ENCODE assay signal across 1 cellular context in the genomic region with DNA sequence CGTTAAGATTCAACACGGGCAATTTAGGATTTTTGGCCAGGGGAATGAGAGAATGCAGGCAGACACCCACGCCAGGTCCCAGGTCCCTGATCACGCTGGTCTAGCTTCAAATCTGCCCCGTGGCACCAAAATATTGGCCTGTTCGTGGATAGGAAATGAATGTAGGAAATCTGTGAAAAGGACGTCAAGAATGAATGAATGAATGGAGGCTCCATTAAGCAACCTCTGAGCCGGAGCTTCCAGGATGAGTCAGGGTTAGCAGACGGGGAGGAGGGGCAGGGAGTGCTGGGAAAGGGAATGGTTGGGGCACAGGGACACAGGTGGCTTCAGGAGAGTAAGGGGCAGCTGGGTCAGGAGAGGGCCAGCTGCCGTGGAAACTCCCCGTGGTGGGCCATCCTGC.
TF ChIP-seq lines count a peak whose summit lies in the region.

No MANE protein-coding gene starts in this region.

TF ChIP-seq in GM23338, 12 proteins besides CTCF, POLR2A, EP300 and RAD21:
- TF ChIP-seq STAT1 (IDR thresholded peaks at IDR 0.05; ENCODE audit: unreplicated experiment) = no peak
- TF ChIP-seq, protein P1, sequence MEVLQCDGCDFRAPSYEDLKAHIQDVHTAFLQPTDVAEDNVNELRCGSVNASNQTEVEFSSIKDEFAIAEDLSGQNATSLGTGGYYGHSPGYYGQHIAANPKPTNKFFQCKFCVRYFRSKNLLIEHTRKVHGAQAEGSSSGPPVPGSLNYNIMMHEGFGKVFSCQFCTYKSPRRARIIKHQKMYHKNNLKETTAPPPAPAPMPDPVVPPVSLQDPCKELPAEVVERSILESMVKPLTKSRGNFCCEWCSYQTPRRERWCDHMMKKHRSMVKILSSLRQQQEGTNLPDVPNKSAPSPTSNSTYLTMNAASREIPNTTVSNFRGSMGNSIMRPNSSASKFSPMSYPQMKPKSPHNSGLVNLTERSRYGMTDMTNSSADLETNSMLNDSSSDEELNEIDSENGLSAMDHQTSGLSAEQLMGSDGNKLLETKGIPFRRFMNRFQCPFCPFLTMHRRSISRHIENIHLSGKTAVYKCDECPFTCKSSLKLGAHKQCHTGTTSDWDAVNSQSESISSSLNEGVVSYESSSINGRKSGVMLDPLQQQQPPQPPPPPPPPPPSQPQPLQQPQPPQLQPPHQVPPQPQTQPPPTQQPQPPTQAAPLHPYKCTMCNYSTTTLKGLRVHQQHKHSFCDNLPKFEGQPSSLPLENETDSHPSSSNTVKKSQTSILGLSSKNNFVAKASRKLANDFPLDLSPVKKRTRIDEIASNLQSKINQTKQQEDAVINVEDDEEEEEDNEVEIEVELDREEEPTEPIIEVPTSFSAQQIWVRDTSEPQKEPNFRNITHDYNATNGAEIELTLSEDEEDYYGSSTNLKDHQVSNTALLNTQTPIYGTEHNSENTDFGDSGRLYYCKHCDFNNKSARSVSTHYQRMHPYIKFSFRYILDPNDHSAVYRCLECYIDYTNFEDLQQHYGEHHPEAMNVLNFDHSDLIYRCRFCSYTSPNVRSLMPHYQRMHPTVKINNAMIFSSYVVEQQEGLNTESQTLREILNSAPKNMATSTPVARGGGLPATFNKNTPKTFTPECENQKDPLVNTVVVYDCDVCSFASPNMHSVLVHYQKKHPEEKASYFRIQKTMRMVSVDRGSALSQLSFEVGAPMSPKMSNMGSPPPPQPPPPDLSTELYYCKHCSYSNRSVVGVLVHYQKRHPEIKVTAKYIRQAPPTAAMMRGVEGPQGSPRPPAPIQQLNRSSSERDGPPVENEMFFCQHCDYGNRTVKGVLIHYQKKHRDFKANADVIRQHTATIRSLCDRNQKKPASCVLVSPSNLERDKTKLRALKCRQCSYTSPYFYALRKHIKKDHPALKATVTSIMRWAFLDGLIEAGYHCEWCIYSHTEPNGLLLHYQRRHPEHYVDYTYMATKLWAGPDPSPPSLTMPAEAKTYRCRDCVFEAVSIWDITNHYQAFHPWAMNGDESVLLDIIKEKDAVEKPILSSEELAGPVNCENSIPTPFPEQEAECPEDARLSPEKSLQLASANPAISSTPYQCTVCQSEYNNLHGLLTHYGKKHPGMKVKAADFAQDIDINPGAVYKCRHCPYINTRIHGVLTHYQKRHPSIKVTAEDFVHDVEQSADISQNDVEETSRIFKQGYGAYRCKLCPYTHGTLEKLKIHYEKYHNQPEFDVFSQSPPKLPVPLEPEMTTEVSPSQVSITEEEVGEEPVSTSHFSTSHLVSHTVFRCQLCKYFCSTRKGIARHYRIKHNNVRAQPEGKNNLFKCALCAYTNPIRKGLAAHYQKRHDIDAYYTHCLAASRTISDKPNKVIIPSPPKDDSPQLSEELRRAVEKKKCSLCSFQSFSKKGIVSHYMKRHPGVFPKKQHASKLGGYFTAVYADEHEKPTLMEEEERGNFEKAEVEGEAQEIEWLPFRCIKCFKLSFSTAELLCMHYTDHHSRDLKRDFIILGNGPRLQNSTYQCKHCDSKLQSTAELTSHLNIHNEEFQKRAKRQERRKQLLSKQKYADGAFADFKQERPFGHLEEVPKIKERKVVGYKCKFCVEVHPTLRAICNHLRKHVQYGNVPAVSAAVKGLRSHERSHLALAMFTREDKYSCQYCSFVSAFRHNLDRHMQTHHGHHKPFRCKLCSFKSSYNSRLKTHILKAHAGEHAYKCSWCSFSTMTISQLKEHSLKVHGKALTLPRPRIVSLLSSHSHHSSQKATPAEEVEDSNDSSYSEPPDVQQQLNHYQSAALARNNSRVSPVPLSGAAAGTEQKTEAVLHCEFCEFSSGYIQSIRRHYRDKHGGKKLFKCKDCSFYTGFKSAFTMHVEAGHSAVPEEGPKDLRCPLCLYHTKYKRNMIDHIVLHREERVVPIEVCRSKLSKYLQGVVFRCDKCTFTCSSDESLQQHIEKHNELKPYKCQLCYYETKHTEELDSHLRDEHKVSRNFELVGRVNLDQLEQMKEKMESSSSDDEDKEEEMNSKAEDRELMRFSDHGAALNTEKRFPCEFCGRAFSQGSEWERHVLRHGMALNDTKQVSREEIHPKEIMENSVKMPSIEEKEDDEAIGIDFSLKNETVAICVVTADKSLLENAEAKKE (CRISPR knock-in tag; IDR thresholded peaks at IDR 0.05) = no peak
- TF ChIP-seq, protein P2, sequence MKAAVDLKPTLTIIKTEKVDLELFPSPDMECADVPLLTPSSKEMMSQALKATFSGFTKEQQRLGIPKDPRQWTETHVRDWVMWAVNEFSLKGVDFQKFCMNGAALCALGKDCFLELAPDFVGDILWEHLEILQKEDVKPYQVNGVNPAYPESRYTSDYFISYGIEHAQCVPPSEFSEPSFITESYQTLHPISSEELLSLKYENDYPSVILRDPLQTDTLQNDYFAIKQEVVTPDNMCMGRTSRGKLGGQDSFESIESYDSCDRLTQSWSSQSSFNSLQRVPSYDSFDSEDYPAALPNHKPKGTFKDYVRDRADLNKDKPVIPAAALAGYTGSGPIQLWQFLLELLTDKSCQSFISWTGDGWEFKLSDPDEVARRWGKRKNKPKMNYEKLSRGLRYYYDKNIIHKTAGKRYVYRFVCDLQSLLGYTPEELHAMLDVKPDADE (IDR thresholded peaks at IDR 0.05) = no peak
- no peak for TF ChIP-seq EZH2 (IDR thresholded peaks at IDR 0.05; ENCODE audit: low read depth, unreplicated experiment)
- no peak for TF ChIP-seq JUNB (IDR thresholded peaks at IDR 0.05; ENCODE audit: unreplicated experiment)
- TF ChIP-seq EZH2phosphoT487 (IDR thresholded peaks at IDR 0.05; ENCODE audit: unreplicated experiment) = no peak
- TF ChIP-seq POLR2AphosphoS5 (IDR thresholded peaks at IDR 0.05; ENCODE audit: low read depth) = no peak
- TF ChIP-seq NANOG (IDR thresholded peaks at IDR 0.05; ENCODE audit: borderline replicate concordance) = no peak
- no peak for TF ChIP-seq CREB1 (CRISPR knock-in tag; IDR thresholded peaks at IDR 0.05; ENCODE audit: low read depth)
- TF ChIP-seq ZNF114 (CRISPR knock-in tag; IDR thresholded peaks at IDR 0.05) = no peak
- TF ChIP-seq, protein P3, sequence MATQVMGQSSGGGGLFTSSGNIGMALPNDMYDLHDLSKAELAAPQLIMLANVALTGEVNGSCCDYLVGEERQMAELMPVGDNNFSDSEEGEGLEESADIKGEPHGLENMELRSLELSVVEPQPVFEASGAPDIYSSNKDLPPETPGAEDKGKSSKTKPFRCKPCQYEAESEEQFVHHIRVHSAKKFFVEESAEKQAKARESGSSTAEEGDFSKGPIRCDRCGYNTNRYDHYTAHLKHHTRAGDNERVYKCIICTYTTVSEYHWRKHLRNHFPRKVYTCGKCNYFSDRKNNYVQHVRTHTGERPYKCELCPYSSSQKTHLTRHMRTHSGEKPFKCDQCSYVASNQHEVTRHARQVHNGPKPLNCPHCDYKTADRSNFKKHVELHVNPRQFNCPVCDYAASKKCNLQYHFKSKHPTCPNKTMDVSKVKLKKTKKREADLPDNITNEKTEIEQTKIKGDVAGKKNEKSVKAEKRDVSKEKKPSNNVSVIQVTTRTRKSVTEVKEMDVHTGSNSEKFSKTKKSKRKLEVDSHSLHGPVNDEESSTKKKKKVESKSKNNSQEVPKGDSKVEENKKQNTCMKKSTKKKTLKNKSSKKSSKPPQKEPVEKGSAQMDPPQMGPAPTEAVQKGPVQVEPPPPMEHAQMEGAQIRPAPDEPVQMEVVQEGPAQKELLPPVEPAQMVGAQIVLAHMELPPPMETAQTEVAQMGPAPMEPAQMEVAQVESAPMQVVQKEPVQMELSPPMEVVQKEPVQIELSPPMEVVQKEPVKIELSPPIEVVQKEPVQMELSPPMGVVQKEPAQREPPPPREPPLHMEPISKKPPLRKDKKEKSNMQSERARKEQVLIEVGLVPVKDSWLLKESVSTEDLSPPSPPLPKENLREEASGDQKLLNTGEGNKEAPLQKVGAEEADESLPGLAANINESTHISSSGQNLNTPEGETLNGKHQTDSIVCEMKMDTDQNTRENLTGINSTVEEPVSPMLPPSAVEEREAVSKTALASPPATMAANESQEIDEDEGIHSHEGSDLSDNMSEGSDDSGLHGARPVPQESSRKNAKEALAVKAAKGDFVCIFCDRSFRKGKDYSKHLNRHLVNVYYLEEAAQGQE (IDR thresholded peaks at IDR 0.05; ENCODE audit: unreplicated experiment) = no peak
- no peak for TF ChIP-seq ZNF331 (CRISPR knock-in tag; IDR thresholded peaks at IDR 0.05; ENCODE audit: low read depth)
TF ChIP-seq in GM23338: peak in this region for 0.
